In genomic region chr19:14248578-14249011, GRCh38 we compare ENCODE assay signal across 8 cellular contexts. TPM values are rescaled to one million over a fixed set of nuclear protein-coding genes. Genes with fewer than 3 reads are reported as not detected.
DNase-seq lines count a peak whose midpoint lies in the region; ATAC-seq and TF ChIP-seq lines count a peak whose summit lies in the region.

No MANE protein-coding gene starts in this region.

- H3K4me3 ChIP-seq in NT2/D1 (ENCODE audit: insufficient read length, low read depth) = peak overlapping the region; percentile 47
- H3K4me3 ChIP-seq in retinal pigment epithelial cell (ENCODE audit: low read length) = peak overlapping the region; percentile 54

- no peak for ATAC-seq in GM21529 (IDR thresholded peaks at IDR 0.05; ENCODE audit: unreplicated experiment)

- H3K4me1 Mint-ChIP-seq in activated naive CD8-positive, alpha-beta T cell treated with anti-CD3 and anti-CD28 coated beads for 36 hours = peaks cover 9% of the 10 kb centered on the region

- no peaks in the 10 kb centered on the region for H3K27me3 ChIP-seq in NT2/D1 (ENCODE audit: insufficient read depth, insufficient read length)

- H3K9me3 Mint-ChIP-seq in activated naive CD8-positive, alpha-beta T cell treated with anti-CD3 and anti-CD28 coated beads for 36 hours = no peaks in the 10 kb centered on the region

- H3K9ac ChIP-seq in NT2/D1 (ENCODE audit: insufficient read length, low read depth) = peak overlapping the region; percentile 84

- no peaks in the 10 kb centered on the region for H3K27me3 Mint-ChIP-seq in activated naive CD8-positive, alpha-beta T cell treated with anti-CD3 and anti-CD28 coated beads for 36 hours

- H3K36me3 Mint-ChIP-seq in activated naive CD8-positive, alpha-beta T cell treated with anti-CD3 and anti-CD28 coated beads for 36 hours = no peaks in the 10 kb centered on the region

- peak; percentile 58 for DNase-seq in GM13976 (ENCODE audit: low spot score)
- peak; percentile 91 for DNase-seq in NT2/D1 (ENCODE audit: low read depth, low spot score)
- DNase-seq in activated naive CD8-positive, alpha-beta T cell treated with anti-CD3 and anti-CD28 coated beads for 36 hours = peak; percentile 26
- peak in 46 of 51 donors; percentile 4 to 73 (median 50) for DNase-seq in hypothalamus (lab: John Stamatoyannopoulos, UW)
- peak; percentile 25 for DNase-seq in retinal pigment epithelial cell (ENCODE audit: low read depth)
- no peak for DNase-seq in glomerular visceral epithelial cell (ENCODE audit: extremely low spot score)
- no peak for DNase-seq in HK-2 (ENCODE audit: unreplicated experiment)

- no peaks in the 10 kb centered on the region for H3K36me3 ChIP-seq in NT2/D1 (ENCODE audit: insufficient read depth, insufficient read length, low read length)

- no peak for TF ChIP-seq CTCF in GM13976 (IDR thresholded peaks at IDR 0.05; ENCODE audit: borderline replicate concordance, control extremely low read depth, extremely low read depth, insufficient read depth, missing control alignments)
- no peak for TF ChIP-seq CTCF in retinal pigment epithelial cell (conservative IDR thresholded peaks at IDR 0.05; ENCODE audit: low read depth, low read length)

- no peaks in the 10 kb centered on the region for H3K9me3 ChIP-seq in NT2/D1 (ENCODE audit: insufficient read depth, low read length)

- peak overlapping the region; percentile 61 for H3K4me3 Mint-ChIP-seq in activated naive CD8-positive, alpha-beta T cell treated with anti-CD3 and anti-CD28 coated beads for 36 hours

- peak overlapping the region; percentile 81 for H3K27ac Mint-ChIP-seq in activated naive CD8-positive, alpha-beta T cell treated with anti-CD3 and anti-CD28 coated beads for 36 hours

- no peaks in the 10 kb centered on the region for H3K4me1 ChIP-seq in NT2/D1 (ENCODE audit: insufficient read depth, insufficient read length)

- in situ Hi-C loops in GM13976 (cut with MboI; ENCODE audit: low sequenced_read_pairs, unreplicated experiment) = no loop called here

RNA-seq across cellular contexts. Expression of gene ADGRL1, which starts 42.6 kb away (rescaled TPM):
- total RNA-seq in activated naive CD8-positive, alpha-beta T cell treated with anti-CD3 and anti-CD28 coated beads for 36 hours = 1 to 10 TPM; 8.5 to 9.5 TPM

Comparison
In these comparisons a context has a peak if more than half of its experiments do, and no peak if none do; other contexts are left out.
1. DNase-seq: peak in GM13976 (single experiment), NT2/D1 (single experiment), activated naive CD8-positive, alpha-beta T cell treated with anti-CD3 and anti-CD28 coated beads for 36 hours (single experiment), hypothalamus (46 of 51) and retinal pigment epithelial cell (single experiment); none in glomerular visceral epithelial cell (single experiment) and HK-2 (single experiment).